Comparison of ENCODE assay signal across 16 cellular contexts in the genomic region with DNA sequence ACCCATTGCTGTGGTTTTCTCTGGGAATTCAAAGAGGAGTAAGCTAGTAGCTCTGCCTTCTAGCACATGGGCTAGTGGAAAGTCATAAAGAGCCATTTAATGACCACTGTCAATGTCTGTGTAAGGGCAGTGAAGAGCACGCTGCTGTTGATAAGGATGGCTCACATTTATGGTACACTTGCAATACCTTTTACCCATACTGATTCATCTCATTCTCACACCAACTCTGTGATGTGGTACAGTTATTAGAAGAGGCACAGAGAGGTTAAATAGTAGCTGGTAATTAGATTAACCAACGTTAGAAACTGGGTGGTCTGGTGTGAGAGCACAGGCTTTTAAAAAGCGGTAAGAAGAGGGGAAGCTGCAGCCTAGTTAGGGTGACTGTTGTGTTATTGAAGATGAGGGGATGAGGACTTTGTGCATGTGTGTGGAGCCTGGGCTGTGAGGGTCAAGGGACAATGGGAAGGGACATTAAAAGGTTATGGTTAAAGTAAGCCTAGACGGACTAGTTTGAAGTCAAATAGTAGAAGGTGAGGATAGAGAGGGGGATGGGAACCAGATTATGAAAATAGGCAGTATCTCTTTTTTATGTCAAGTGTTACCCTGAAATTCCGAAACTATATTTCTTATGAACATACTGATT. TPM values are rescaled to one million over a fixed set of nuclear protein-coding genes. Genes with fewer than 3 reads are reported as not detected.
DNase-seq lines count a peak whose midpoint lies in the region; ATAC-seq lines count a peak whose summit lies in the region.
"Had no signal": no experiment of that assay in that cellular context is flagged by ENCODE, and none has a peak within 500 bp of the region (broad histone marks: within the 10 kb centered on the region; RNA-seq: fewer than 3 reads in every experiment).

No MANE protein-coding gene starts in this region.

- H3K36me3 Mint-ChIP-seq in activated CD8-positive, alpha-beta memory T cell treated with anti-CD3 and anti-CD28 coated beads, Interleukin-2, amount 10 ng/mL, durations not matched to agents 7 days and 5 days, result peaks cover 54% of the 10 kb centered on the region
- peaks cover 21% of the 10 kb centered on the region for H3K36me3 Mint-ChIP-seq in central memory CD8-positive, alpha-beta T cell (ENCODE audit: insufficient read depth)

- H3K4me3 Mint-ChIP-seq in activated CD8-positive, alpha-beta memory T cell treated with anti-CD3 and anti-CD28 coated beads, Interleukin-2, amount 10 ng/mL, durations not matched to agents 7 days and 5 days, result no peak overlapping the region
- H3K4me3 Mint-ChIP-seq in central memory CD8-positive, alpha-beta T cell, result peak overlapping the region; percentile 0
- peak overlapping the region; percentile 0 to 35 for H3K4me3 Mint-ChIP-seq in stimulated activated naive CD8-positive, alpha-beta T cell treated with anti-CD3 and anti-CD28 coated beads, Interleukin-15, amount 100 ng/mL, for 72 hours

- H3K4me1 Mint-ChIP-seq in activated CD8-positive, alpha-beta memory T cell treated with anti-CD3 and anti-CD28 coated beads, Interleukin-2, amount 10 ng/mL, durations not matched to agents 7 days and 5 days, result peaks cover 48% of the 10 kb centered on the region
- H3K4me1 Mint-ChIP-seq in central memory CD8-positive, alpha-beta T cell, result peaks cover 70% of the 10 kb centered on the region
- H3K4me1 Mint-ChIP-seq in stimulated activated naive CD8-positive, alpha-beta T cell treated with anti-CD3 and anti-CD28 coated beads, Interleukin-15, amount 100 ng/mL, for 72 hours, result peaks cover 74% of the 10 kb centered on the region

- CTCF ChIA-PET in activated CD8-positive, alpha-beta memory T cell treated with anti-CD3 and anti-CD28 coated beads, Interleukin-2, amount 10 ng/mL, durations not matched to agents 7 days and 5 days (lab: Charles Lee), result interaction anchor here (1.5 kb wide), 1 partner anchor 86 kb away, joined by 3 read pairs; no protein-coding TSS in a partner anchor

- no peak for DNase-seq in activated CD8-positive, alpha-beta memory T cell treated with anti-CD3 and anti-CD28 coated beads, Interleukin-2, amount 10 ng/mL, durations not matched to agents 7 days and 5 days
- no peak for DNase-seq in activated CD8-positive, alpha-beta memory T cell treated with anti-CD3 and anti-CD28 coated beads for 24 hours
- DNase-seq in central memory CD8-positive, alpha-beta T cell (ENCODE audit: low spot score in 2 of 2), result no peak
- no peak for DNase-seq in stimulated activated naive CD8-positive, alpha-beta T cell treated with anti-CD3 and anti-CD28 coated beads, Interleukin-15, amount 100 ng/mL, for 72 hours
- DNase-seq in globus pallidus (ENCODE audit: low spot score), result no peak
- no peak for DNase-seq in HCEC 1CT
- no peak for DNase-seq in activated CD8-positive, alpha-beta memory T cell treated with anti-CD3 and anti-CD28 coated beads, Interleukin-2, amount 50 U/mL, for 48 hours
- DNase-seq: cortex of kidney, EL, NCI-H1417, NCI-H526, SHP77, upper lobe of right lung, WERI-Rb-1 had no signal

- H3K9me3 Mint-ChIP-seq in activated CD8-positive, alpha-beta memory T cell treated with anti-CD3 and anti-CD28 coated beads, Interleukin-2, amount 10 ng/mL, durations not matched to agents 7 days and 5 days (ENCODE audit: low read depth), result peaks cover 8% of the 10 kb centered on the region
- H3K9me3 Mint-ChIP-seq in central memory CD8-positive, alpha-beta T cell, result peaks cover 6% of the 10 kb centered on the region
- peaks cover 11 to 19% of the 10 kb centered on the region in 2 donors for H3K9me3 Mint-ChIP-seq in stimulated activated naive CD8-positive, alpha-beta T cell treated with anti-CD3 and anti-CD28 coated beads, Interleukin-15, amount 100 ng/mL, for 72 hours

- no peaks in the 10 kb centered on the region for H3K27me3 Mint-ChIP-seq in activated CD8-positive, alpha-beta memory T cell treated with anti-CD3 and anti-CD28 coated beads, Interleukin-2, amount 10 ng/mL, durations not matched to agents 7 days and 5 days
- no peaks in the 10 kb centered on the region for H3K27me3 Mint-ChIP-seq in central memory CD8-positive, alpha-beta T cell
- H3K27me3 Mint-ChIP-seq in stimulated activated naive CD8-positive, alpha-beta T cell treated with anti-CD3 and anti-CD28 coated beads, Interleukin-15, amount 100 ng/mL, for 72 hours, result no peaks in the 10 kb centered on the region

- H3K27ac Mint-ChIP-seq in activated CD8-positive, alpha-beta memory T cell treated with anti-CD3 and anti-CD28 coated beads, Interleukin-2, amount 10 ng/mL, durations not matched to agents 7 days and 5 days, result no peak overlapping the region
- peak overlapping the region; percentile 44 for H3K27ac Mint-ChIP-seq in central memory CD8-positive, alpha-beta T cell (ENCODE audit: low read depth)
- peak overlapping the region in 1 of 2 donors; percentile 86 for H3K27ac Mint-ChIP-seq in stimulated activated naive CD8-positive, alpha-beta T cell treated with anti-CD3 and anti-CD28 coated beads, Interleukin-15, amount 100 ng/mL, for 72 hours

- ATAC-seq in activated CD8-positive, alpha-beta memory T cell treated with anti-CD3 and anti-CD28 coated beads, Interleukin-2, amount 10 ng/mL, durations not matched to agents 7 days and 5 days, result peak; percentile 23
- peak; percentile 64 for ATAC-seq in HG02981 (IDR thresholded peaks at IDR 0.05; ENCODE audit: unreplicated experiment)
- ATAC-seq in central memory CD8-positive, alpha-beta T cell (replicated peaks; ENCODE audit: extremely low read depth, poor library complexity, severe bottlenecking), result no peak
- ATAC-seq in stimulated activated naive CD8-positive, alpha-beta T cell treated with anti-CD3 and anti-CD28 coated beads, Interleukin-15, amount 100 ng/mL, for 72 hours, result peak; percentile 90
- ATAC-seq: sciatic nerve, upper lobe of right lung had no signal

RNA-seq across cellular contexts. Expression of gene RASSF3, which starts 25.2 kb away (rescaled TPM):
- 10 to 100 TPM; 45.5 to 61.5 TPM for total RNA-seq in activated CD8-positive, alpha-beta memory T cell treated with anti-CD3 and anti-CD28 coated beads, Interleukin-2, amount 10 ng/mL, durations not matched to agents 7 days and 5 days
